ENCODE assay signal across 8 cellular contexts in genomic region chr13:110913322-110913721, GRCh38. TPM values are rescaled to one million over a fixed set of nuclear protein-coding genes. Genes with fewer than 3 reads are reported as not detected.
DNase-seq lines count a peak whose midpoint lies in the region; FAIRE-seq and TF ChIP-seq lines count a peak whose summit lies in the region.

No MANE protein-coding gene starts in this region.

- POLR2A ChIA-PET in HEK293T (lab: Yijun Ruan, JAX) = interaction anchor here (0.9 to 2.0 kb wide), 5 partner anchors 8 to 201 kb away, joined by 3 to 10 read pairs (median 3); no protein-coding TSS in a partner anchor

- H3K4me1 Mint-ChIP-seq in neural crest cell = peaks cover 63% of the 10 kb centered on the region

- H3K27ac Mint-ChIP-seq in neural crest cell (ENCODE audit: unreplicated experiment) = peak overlapping the region; percentile 81

- DNase-seq in GM18507 (ENCODE audit: extremely low spot score, insufficient read length, low read depth) = no peak
- DNase-seq in NCI-H69 (lab: John Stamatoyannopoulos, UW) = peak; percentile 70
- DNase-seq in effector memory CD4-positive, alpha-beta T cell = no peak
- DNase-seq in neural crest cell (ENCODE audit: low read depth, low spot score) = no peak
- DNase-seq in stimulated activated CD4-positive, alpha-beta T cell treated with anti-CD3 and anti-CD28 coated beads, Interleukin-2, amount 100 ng/mL, for 24 hours = no peak
- DNase-seq in HEK293T (ENCODE audit: extremely low spot score) = no peak
- DNase-seq in mesenteric fat pad (ENCODE audit: low spot score) = no peak
- DNase-seq in NCI-H1694 (lab: John Stamatoyannopoulos, UW) = no peak

- H3K36me3 Mint-ChIP-seq in neural crest cell (ENCODE audit: low read depth) = no peaks in the 10 kb centered on the region

- H3K9me3 Mint-ChIP-seq in neural crest cell = no peaks in the 10 kb centered on the region

- H3K4me3 ChIP-seq in effector memory CD4-positive, alpha-beta T cell (ENCODE audit: insufficient read depth, low read depth, low read length, poor library complexity, severe bottlenecking) = peak overlapping the region; percentile 86

- H3K4me3 Mint-ChIP-seq in neural crest cell = peak overlapping the region; percentile 95

- no peaks in the 10 kb centered on the region for H3K27me3 Mint-ChIP-seq in neural crest cell (ENCODE audit: low read depth)

- TF ChIP-seq CTCF in neural crest cell (conservative IDR thresholded peaks at IDR 0.05) = no peak

- no peaks in the 10 kb centered on the region for H3K27me3 ChIP-seq in effector memory CD4-positive, alpha-beta T cell (replicated peaks; ENCODE audit: control insufficient read depth, insufficient read depth, low read length, poor library complexity, severe bottlenecking)

- peak overlapping the region; percentile 84 for H3K27ac ChIP-seq in effector memory CD4-positive, alpha-beta T cell (ENCODE audit: insufficient read depth, low read length, poor library complexity, severe bottlenecking)

- H3K36me3 ChIP-seq in effector memory CD4-positive, alpha-beta T cell (ENCODE audit: control insufficient read depth, insufficient read depth, low read length) = peaks cover 7% of the 10 kb centered on the region

- H3K4me1 ChIP-seq in effector memory CD4-positive, alpha-beta T cell (ENCODE audit: control insufficient read depth, insufficient read depth, low read length, poor library complexity, severe bottlenecking) = peaks cover 21% of the 10 kb centered on the region

- CTCF ChIA-PET in HEK293T (lab: Yijun Ruan, JAX) = no interaction called here

- no peaks in the 10 kb centered on the region for H3K9me3 ChIP-seq in effector memory CD4-positive, alpha-beta T cell (ENCODE audit: control insufficient read depth, low read length)

- FAIRE-seq in GM18507 (lab: Jason Lieb, UNC) = peak; percentile 66

TF ChIP-seq in HEK293T, 16 proteins besides CTCF, POLR2A, EP300 and RAD21:
- TF ChIP-seq TARDBP (IDR thresholded peaks at IDR 0.05) = no peak
- no peak for TF ChIP-seq SP1 (IDR thresholded peaks at IDR 0.05)
- no peak for TF ChIP-seq ZNF384 (IDR thresholded peaks at IDR 0.05)
- TF ChIP-seq ELF4 (IDR thresholded peaks at IDR 0.05) = no peak
- TF ChIP-seq SUZ12 (IDR thresholded peaks at IDR 0.05) = no peak
- TF ChIP-seq LEF1 (IDR thresholded peaks at IDR 0.05; ENCODE audit: borderline replicate concordance) = no peak
- no peak for TF ChIP-seq BHLHE40 (IDR thresholded peaks at IDR 0.05; ENCODE audit: borderline replicate concordance)
- no peak for TF ChIP-seq FOXK2 (IDR thresholded peaks at IDR 0.05)
- no peak for TF ChIP-seq L3MBTL2 (conservative IDR thresholded peaks at IDR 0.05)
- TF ChIP-seq NFRKB (IDR thresholded peaks at IDR 0.05) = no peak
- no peak for TF ChIP-seq FOXM1 (IDR thresholded peaks at IDR 0.05; ENCODE audit: borderline replicate concordance)
- TF ChIP-seq CTBP1 (IDR thresholded peaks at IDR 0.05; ENCODE audit: borderline replicate concordance) = no peak
- TF ChIP-seq FOXA1 (IDR thresholded peaks at IDR 0.05) = no peak
- TF ChIP-seq HDGF (IDR thresholded peaks at IDR 0.05; ENCODE audit: borderline replicate concordance) = no peak
- TF ChIP-seq ARNT (IDR thresholded peaks at IDR 0.05) = no peak
- no peak for TF ChIP-seq PKNOX1 (IDR thresholded peaks at IDR 0.05)

RNA-seq across cellular contexts. Expression of gene ANKRD10, which starts 1.5 kb away (rescaled TPM):
- 194 and 204 TPM in 2 replicates for total RNA-seq in neural crest cell
- total RNA-seq in mesenteric fat pad = 115 TPM
